ENCODE assay signal across 9 cellular contexts in the genomic region with DNA sequence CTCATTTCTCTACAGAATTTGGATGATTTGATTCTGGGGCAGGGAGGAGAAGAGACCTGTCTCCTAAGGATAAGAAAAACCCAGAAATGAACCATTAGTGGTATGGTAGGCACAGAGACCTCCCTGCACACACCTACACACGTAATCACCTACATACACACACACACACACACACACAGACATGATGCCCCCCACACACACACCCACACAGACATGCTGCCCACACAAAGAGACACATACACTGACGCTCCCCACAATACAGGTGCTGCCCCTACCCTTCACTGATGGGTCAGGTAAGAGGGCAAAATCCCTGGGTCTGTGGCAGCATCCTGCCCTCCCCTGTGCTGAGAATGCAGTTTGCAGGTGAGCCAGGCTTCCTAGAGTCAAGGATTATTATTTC. TPM values are rescaled to one million over a fixed set of nuclear protein-coding genes. Genes with fewer than 3 reads are reported as not detected.
DNase-seq lines count a peak whose midpoint lies in the region; ATAC-seq, FAIRE-seq and TF ChIP-seq lines count a peak whose summit lies in the region.
"Had no signal": no experiment of that assay in that cellular context is flagged by ENCODE, and none has a peak within 500 bp of the region (broad histone marks: within the 10 kb centered on the region; RNA-seq: fewer than 3 reads in every experiment).

No MANE protein-coding gene starts in this region.

- in situ Hi-C loops in ACHN (cut with HindIII; ENCODE audit: low pct_ligation_motif_present, low pct_unique_long_range_greater_than_20kb, low sequenced_read_pairs), result no loop called here

- H3K27me3 Mint-ChIP-seq in activated T-cell treated with anti-CD3 and anti-CD28 coated beads, Interleukin-2, amount 50 U/mL, for 4 hours (ENCODE audit: low read depth), result peaks cover 42% of the 10 kb centered on the region
- H3K27me3 Mint-ChIP-seq in T-helper 17 cell (peaks cover 42% of the 10 kb centered on the region), glutamatergic neuron (ENCODE audit: unreplicated experiment) (peaks cover 13% of the 10 kb centered on the region)
- H3K27me3 Mint-ChIP-seq in stimulated activated naive B cell treated with anti-CD40 and anti-IgM and Interleukin-4, amounts not matched to agents 10 μg/mL and 1 μg/mL and 100 μg/mL, for 72 hours, result peaks cover 63 to 78% of the 10 kb centered on the region in 2 donors

- no peaks in the 10 kb centered on the region for H3K9me3 Mint-ChIP-seq in activated T-cell treated with anti-CD3 and anti-CD28 coated beads, Interleukin-2, amount 50 U/mL, for 4 hours
- peaks cover 16% of the 10 kb centered on the region for H3K9me3 Mint-ChIP-seq in glutamatergic neuron (ENCODE audit: unreplicated experiment)
- no peaks in the 10 kb centered on the region for H3K9me3 Mint-ChIP-seq in stimulated activated naive B cell treated with anti-CD40 and anti-IgM and Interleukin-4, amounts not matched to agents 10 μg/mL and 1 μg/mL and 100 μg/mL, for 72 hours

- no peak for FAIRE-seq in H54 (lab: Jason Lieb, UNC)

- H3K9me3 ChIP-seq in T-helper 17 cell (ENCODE audit: control insufficient read depth, low read length, poor library complexity, severe bottlenecking), result no peaks in the 10 kb centered on the region
- H3K9me3 ChIP-seq: gastroesophageal sphincter had no signal

- H3K4me3 Mint-ChIP-seq in activated T-cell treated with anti-CD3 and anti-CD28 coated beads, Interleukin-2, amount 50 U/mL, for 4 hours, result peak overlapping the region; percentile 76
- H3K4me3 Mint-ChIP-seq in T-helper 17 cell (peak overlapping the region; percentile 90), glutamatergic neuron (ENCODE audit: unreplicated experiment) (peak overlapping the region; percentile 68)
- peak overlapping the region; percentile 86 to 87 for H3K4me3 Mint-ChIP-seq in stimulated activated naive B cell treated with anti-CD40 and anti-IgM and Interleukin-4, amounts not matched to agents 10 μg/mL and 1 μg/mL and 100 μg/mL, for 72 hours

- TF ChIP-seq CTCF in glutamatergic neuron (IDR thresholded peaks at IDR 0.05; ENCODE audit: partially characterized antibody, unreplicated experiment), result no peak

- peaks cover 15% of the 10 kb centered on the region for H3K4me1 Mint-ChIP-seq in activated T-cell treated with anti-CD3 and anti-CD28 coated beads, Interleukin-2, amount 50 U/mL, for 4 hours (ENCODE audit: low read depth)
- H3K4me1 Mint-ChIP-seq in T-helper 17 cell (peaks cover 15% of the 10 kb centered on the region), glutamatergic neuron (ENCODE audit: low read depth, unreplicated experiment) (peaks cover 30% of the 10 kb centered on the region)
- peaks cover 14 to 33% of the 10 kb centered on the region in 2 donors for H3K4me1 Mint-ChIP-seq in stimulated activated naive B cell treated with anti-CD40 and anti-IgM and Interleukin-4, amounts not matched to agents 10 μg/mL and 1 μg/mL and 100 μg/mL, for 72 hours

- no peak for DNase-seq in activated T-cell treated with anti-CD3 and anti-CD28 coated beads, Interleukin-2, amount 50 U/mL, for 4 hours
- no peak for DNase-seq in activated T-cell treated with anti-CD3 and anti-CD28 coated beads, Interleukin-2, amount 50 U/mL, for 48 hours
- no peak for DNase-seq in T-helper 17 cell
- DNase-seq in glutamatergic neuron, result no peak
- DNase-seq in stimulated activated naive B cell treated with anti-CD40 and anti-IgM and Interleukin-4, amounts not matched to agents 10 μg/mL and 1 μg/mL and 100 μg/mL, for 72 hours, result no peak
- no peak for DNase-seq in SHP77 treated with DMSO at 0.1 percent for 48 hours (lab: John Stamatoyannopoulos, UW)
- DNase-seq in ACHN, result no peak
- no peak for DNase-seq in H54 (ENCODE audit: insufficient read length, low spot score)

- TF ChIP-seq POLR2A in H54 (IDR thresholded peaks at IDR 0.05; ENCODE audit: low read depth, low read length), result no peak

- H3K27ac Mint-ChIP-seq in T-helper 17 cell (peak overlapping the region; percentile 79), glutamatergic neuron (ENCODE audit: unreplicated experiment) (peak overlapping the region; percentile 82)
- H3K27ac Mint-ChIP-seq in stimulated activated naive B cell treated with anti-CD40 and anti-IgM and Interleukin-4, amounts not matched to agents 10 μg/mL and 1 μg/mL and 100 μg/mL, for 72 hours, result peak overlapping the region; percentile 83

- ATAC-seq in activated T-cell treated with anti-CD3 and anti-CD28 coated beads, Interleukin-2, amount 50 U/mL, for 4 hours, result no peak
- ATAC-seq in T-helper 17 cell, result no peak
- ATAC-seq in stimulated activated naive B cell treated with anti-CD40 and anti-IgM and Interleukin-4, amounts not matched to agents 10 μg/mL and 1 μg/mL and 100 μg/mL, for 72 hours (replicated peaks), result no peak

- H3K36me3 Mint-ChIP-seq in activated T-cell treated with anti-CD3 and anti-CD28 coated beads, Interleukin-2, amount 50 U/mL, for 4 hours (ENCODE audit: insufficient read depth), result no peaks in the 10 kb centered on the region
- H3K36me3 Mint-ChIP-seq in T-helper 17 cell (ENCODE audit: low read depth) (peaks cover 2% of the 10 kb centered on the region), glutamatergic neuron (ENCODE audit: unreplicated experiment) (no peaks in the 10 kb centered on the region)
- no peaks in the 10 kb centered on the region for H3K36me3 Mint-ChIP-seq in stimulated activated naive B cell treated with anti-CD40 and anti-IgM and Interleukin-4, amounts not matched to agents 10 μg/mL and 1 μg/mL and 100 μg/mL, for 72 hours

RNA-seq across cellular contexts. Expression of gene SYT7, which starts 1.1 kb away (rescaled TPM):
- total RNA-seq in activated T-cell treated with anti-CD3 and anti-CD28 coated beads, Interleukin-2, amount 50 U/mL, for 4 hours, result under 1 TPM; 0.35 to 0.66 (median 0.38) TPM
- total RNA-seq in T-helper 17 cell, result not detected
- total RNA-seq in glutamatergic neuron (ENCODE audit: unreplicated experiment), result 93.6 TPM

Comparison
In these comparisons a context has a peak if more than half of its experiments do, and no peak if none do; other contexts are left out.
1. RNA of gene SYT7, which starts 1.1 kb away (total RNA-seq): 93.6 TPM in glutamatergic neuron (single experiment); 0.35 to 0.66 TPM in activated T-cell treated with anti-CD3 and anti-CD28 coated beads, Interleukin-2, amount 50 U/mL, for 4 hours and not detected in T-helper 17 cell; every median in the first group is over 10 times any median in the second.
2. Peak in every context shown above with its lines, with median percentiles within 50 percentile points of each other: H3K4me3 Mint-ChIP-seq and H3K27ac Mint-ChIP-seq.